8 cellular contexts compared by ENCODE assay signal in genomic region chr1:33180226-33181037, GRCh38. TPM values are rescaled to one million over a fixed set of nuclear protein-coding genes. Genes with fewer than 3 reads are reported as not detected.
A peak's percentile ranks its signal among the peaks of the same experiment; 100 is the strongest.
DNase-seq lines count a peak whose midpoint lies in the region; ATAC-seq and TF ChIP-seq lines count a peak whose summit lies in the region.

No MANE protein-coding gene starts in this region.

- ATAC-seq in CD8-positive, alpha-beta T cell: peak; percentile 77
- ATAC-seq in GM21576 (IDR thresholded peaks at IDR 0.05; ENCODE audit: unreplicated experiment) (peak; percentile 66), Panc1 (peak; percentile 92)
- ATAC-seq in activated T-cell treated with anti-CD3 and anti-CD28 coated beads, Interleukin-2, amount 50 U/mL, for 72 hours (replicated peaks in 1 of 2): peak; percentile 90 to 92

- H3K4me1 ChIP-seq in CD8-positive, alpha-beta T cell (ENCODE audit: insufficient read depth, low read length): peaks cover 22% of the 10 kb centered on the region
- H3K4me1 ChIP-seq in Panc1 (ENCODE audit: control insufficient read depth, insufficient read depth, low read length) (peaks cover 8% of the 10 kb centered on the region), esophagus muscularis mucosa (peaks cover 16 to 28% (median 26%) of the 10 kb centered on the region in 4 donors), muscle layer of colon (ENCODE audit: insufficient read depth, low read length) (peaks cover 18% of the 10 kb centered on the region)

- H3K27ac ChIP-seq in CD8-positive, alpha-beta T cell (ENCODE audit: low read depth, low read length): no peak overlapping the region
- peak overlapping the region; percentile 34; the same call in 1 of the 2 replicates for H3K27ac ChIP-seq in Panc1 (ENCODE audit: low read length)
- peak overlapping the region; percentile 76 to 91 (median 84) for H3K27ac ChIP-seq in esophagus muscularis mucosa (replicated peaks in 1 of 4)
- H3K27ac ChIP-seq in muscle layer of colon (ENCODE audit: low read depth, low read length): no peak overlapping the region

- H3K4me1 Mint-ChIP-seq in CD8-positive, alpha-beta T cell (ENCODE audit: low read depth): peaks cover 31% of the 10 kb centered on the region
- peaks cover 31% of the 10 kb centered on the region for H3K4me1 Mint-ChIP-seq in activated T-cell treated with anti-CD3 and anti-CD28 coated beads, Interleukin-2, amount 50 U/mL, for 72 hours (ENCODE audit: low read depth)

- POLR2A ChIA-PET in CD8-positive, alpha-beta T cell (lab: Charles Lee): interaction anchor here (0.8 to 2.0 kb wide), 3 partner anchors 10 to 99 kb away, joined by 3 to 20 read pairs (median 3); partner anchors contain the start of gene AZIN2
- POLR2A ChIA-PET in Panc1 (lab: Charles Lee): no interaction called here

- no peaks in the 10 kb centered on the region for H3K9me3 ChIP-seq in CD8-positive, alpha-beta T cell (ENCODE audit: low read length)
- no peaks in the 10 kb centered on the region for H3K9me3 ChIP-seq in Panc1 (ENCODE audit: control insufficient read depth, insufficient read depth, low read depth, low read length)
- H3K9me3 ChIP-seq in esophagus muscularis mucosa: no peaks in the 10 kb centered on the region
- H3K9me3 ChIP-seq in muscle layer of colon (ENCODE audit: low read length): no peaks in the 10 kb centered on the region

- no peaks in the 10 kb centered on the region for H3K36me3 ChIP-seq in CD8-positive, alpha-beta T cell (ENCODE audit: insufficient read depth, low read length)
- no peaks in the 10 kb centered on the region for H3K36me3 ChIP-seq in Panc1 (ENCODE audit: control insufficient read depth, insufficient read depth, low read length)
- peaks cover 0 to 8% (median 2%) of the 10 kb centered on the region in 4 donors for H3K36me3 ChIP-seq in esophagus muscularis mucosa
- H3K36me3 ChIP-seq in muscle layer of colon (ENCODE audit: insufficient read depth, low read length): no peaks in the 10 kb centered on the region

- no peaks in the 10 kb centered on the region for H3K9me3 Mint-ChIP-seq in CD8-positive, alpha-beta T cell
- H3K9me3 Mint-ChIP-seq in activated T-cell treated with anti-CD3 and anti-CD28 coated beads, Interleukin-2, amount 50 U/mL, for 72 hours: no peaks in the 10 kb centered on the region

- WGBS in esophagus muscularis mucosa: 13% methylated on average over 31 of the region's 38 CpGs

- no peak for TF ChIP-seq CTCF in CD8-positive, alpha-beta T cell (IDR thresholded peaks at IDR 0.05)
- TF ChIP-seq CTCF in Panc1 (IDR thresholded peaks at IDR 0.05) (no peak), esophagus muscularis mucosa (IDR thresholded peaks at IDR 0.05) (no peak)

- H3K4me3 ChIP-seq in CD8-positive, alpha-beta T cell (ENCODE audit: low read depth, low read length): peak overlapping the region; percentile 85
- H3K4me3 ChIP-seq in Panc1 (ENCODE audit: low read depth in 2 of 2, low read length in 2 of 2) (peak overlapping the region; percentile 61 to 70), esophagus muscularis mucosa (peak overlapping the region; percentile 73 to 95 (median 88)), muscle layer of colon (ENCODE audit: low read depth in 1 of 2, low read length in 2 of 2) (peak overlapping the region; percentile 64 to 68)

- no peak for TF ChIP-seq POLR2A in esophagus muscularis mucosa (IDR thresholded peaks at IDR 0.05; ENCODE audit: low read depth)

- peaks cover 10% of the 10 kb centered on the region for H3K36me3 Mint-ChIP-seq in CD8-positive, alpha-beta T cell
- H3K36me3 Mint-ChIP-seq in activated T-cell treated with anti-CD3 and anti-CD28 coated beads, Interleukin-2, amount 50 U/mL, for 72 hours (ENCODE audit: insufficient read depth in 2 of 2): peaks cover 3% of the 10 kb centered on the region in 2 donors

- in situ Hi-C loops in KBM-7 (cut with MboI; ENCODE audit: low pct_unique_long_range_greater_than_20kb, low sequenced_read_pairs): no loop called here
- in situ Hi-C loops in Panc1 (cut with HindIII; ENCODE audit: low pct_unique_long_range_greater_than_20kb, low sequenced_read_pairs): no loop called here

- peak overlapping the region; percentile 74 for H3K27ac Mint-ChIP-seq in CD8-positive, alpha-beta T cell
- no peak overlapping the region for H3K27ac Mint-ChIP-seq in activated T-cell treated with anti-CD3 and anti-CD28 coated beads, Interleukin-2, amount 50 U/mL, for 72 hours

- intact Hi-C loops in CD8-positive, alpha-beta T cell (cut with DNase I, micrococcal nuclease): loop anchor here (1.0 to 5.0 kb wide), 8 partner anchors 76 to 363 kb away; partner anchors contain the start of genes AK2 (in 2 of the 2), AZIN2 (in 1 of the 2), PHC2 (in 1 of the 2) and RNF19B (in 1 of the 2)
- intact Hi-C loops in Panc1 (cut with micrococcal nuclease; ENCODE audit: unreplicated experiment) (no loop called here), esophagus muscularis mucosa (cut with DNase I) (loop anchor here (5.0 kb wide), 1 partner anchor 53 kb away; no protein-coding TSS in a partner anchor)

- peak; percentile 57 to 85 (median 75) for DNase-seq in CD8-positive, alpha-beta T cell
- peak; percentile 54 for DNase-seq in KBM-7
- DNase-seq in Panc1 (ENCODE audit: low read depth, low spot score): no peak
- DNase-seq in activated T-cell treated with anti-CD3 and anti-CD28 coated beads, Interleukin-2, amount 50 U/mL, for 72 hours: peak; percentile 86 to 88
- peak; percentile 94 for DNase-seq in esophagus muscularis mucosa (ENCODE audit: extremely low spot score)
- peak; percentile 37 to 67 for DNase-seq in stimulated activated CD8-positive, alpha-beta memory T cell treated with anti-CD3 and anti-CD28 coated beads, Interleukin-4, amount 100 ng/mL, for 4 hours (ENCODE audit: low read depth in 2 of 2, low spot score in 1 of 2)

- H3K4me3 Mint-ChIP-seq in CD8-positive, alpha-beta T cell: peak overlapping the region; percentile 88
- peak overlapping the region; percentile 83 to 93 for H3K4me3 Mint-ChIP-seq in activated T-cell treated with anti-CD3 and anti-CD28 coated beads, Interleukin-2, amount 50 U/mL, for 72 hours

- CTCF ChIA-PET in CD8-positive, alpha-beta T cell (lab: Charles Lee): interaction anchor here (3.0 kb wide), 1 partner anchor 53 kb away, joined by 13 read pairs; no protein-coding TSS in a partner anchor
- CTCF ChIA-PET in Panc1 (lab: Charles Lee): interaction anchor here (1.2 kb wide), 1 partner anchor 90 kb away, joined by 3 read pairs; no protein-coding TSS in a partner anchor

- no peak overlapping the region for H3K9ac ChIP-seq in muscle layer of colon (ENCODE audit: low read length)

- H3K27me3 Mint-ChIP-seq in CD8-positive, alpha-beta T cell (ENCODE audit: low read depth): peaks cover 1% of the 10 kb centered on the region
- H3K27me3 Mint-ChIP-seq in activated T-cell treated with anti-CD3 and anti-CD28 coated beads, Interleukin-2, amount 50 U/mL, for 72 hours (ENCODE audit: low read depth): peaks cover 22% of the 10 kb centered on the region

- no peaks in the 10 kb centered on the region for H3K27me3 ChIP-seq in CD8-positive, alpha-beta T cell (ENCODE audit: insufficient read depth, low read length)
- H3K27me3 ChIP-seq in Panc1 (ENCODE audit: control insufficient read depth, insufficient read depth, low read length) (peaks cover 3% of the 10 kb centered on the region; the same call in 1 of the 2 replicates), esophagus muscularis mucosa (no peaks in the 10 kb centered on the region), muscle layer of colon (ENCODE audit: control insufficient read depth in 1 of 2, insufficient read depth in 2 of 2, low read length in 2 of 2) (no peaks in the 10 kb centered on the region)

- no peak for TF ChIP-seq EP300 in esophagus muscularis mucosa (IDR thresholded peaks at IDR 0.05)

- TSS peak; percentile 74 for BruUV-seq in Panc1 (replicated peaks; lab: Mats Ljungman, UMichigan)

RNA-seq across cellular contexts. Expression of gene TRIM62, which starts 1.4 kb away (rescaled TPM):
- total RNA-seq in CD8-positive, alpha-beta T cell: 10 to 100 TPM; 14.3 to 14.8 TPM
- total RNA-seq in Panc1 (2021; ENCODE audit: unreplicated experiment): 7.4 TPM
- polyA plus RNA-seq in Panc1 (2012; ENCODE audit: insufficient read length): 9.5 TPM
- total RNA-seq in activated T-cell treated with anti-CD3 and anti-CD28 coated beads, Interleukin-2, amount 50 U/mL, for 72 hours: 1 to 10 TPM; 4.1 to 8.1 TPM
- total RNA-seq in esophagus muscularis mucosa: 1 to 10 TPM; 5.0 to 9.3 (median 7.8) TPM

Comparison
In these comparisons a context has a peak if more than half of its experiments do, and no peak if none do; other contexts are left out.
1. H3K27ac ChIP-seq: peak in Panc1 (single experiment) and esophagus muscularis mucosa (4 of 4); none in CD8-positive, alpha-beta T cell (single experiment) and muscle layer of colon (single experiment).
2. Peak in every context shown above with its lines, with median percentiles within 50 percentile points of each other: ATAC-seq and H3K4me3 ChIP-seq.